14 cellular contexts compared by ENCODE assay signal in the genomic region with DNA sequence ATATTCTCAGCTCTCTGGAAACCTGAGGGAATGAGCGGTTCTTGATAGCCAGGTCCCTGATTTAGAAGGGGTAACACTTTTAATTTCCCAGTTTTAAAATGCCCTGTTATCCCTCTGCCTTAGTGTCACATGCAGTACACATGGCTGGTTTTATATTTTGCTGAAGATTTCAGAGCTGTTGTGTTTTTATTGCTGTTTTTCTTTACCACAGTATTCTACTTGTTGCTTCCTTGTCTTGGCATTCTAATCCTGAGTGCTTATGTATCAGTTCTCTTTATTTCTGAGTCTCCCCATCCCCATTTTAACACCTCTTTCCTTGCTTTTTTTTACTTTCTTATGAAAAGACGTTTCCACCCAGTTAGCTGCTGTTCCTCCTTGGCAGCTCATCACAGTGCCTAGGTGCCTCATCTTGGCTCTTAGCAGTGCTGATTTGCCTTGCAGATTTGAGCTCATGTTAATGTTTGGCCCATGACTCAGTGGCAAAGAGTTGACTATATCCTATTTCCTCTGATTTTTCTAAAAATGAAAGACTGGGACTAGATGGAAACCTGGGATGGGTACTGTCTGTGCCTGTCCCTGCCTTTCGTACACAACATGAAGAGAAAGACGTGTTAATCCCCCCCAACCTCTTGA. TPM values are rescaled to one million over a fixed set of nuclear protein-coding genes. Genes with fewer than 3 reads are reported as not detected.
A peak's percentile ranks its signal among the peaks of the same experiment; 100 is the strongest.
DNase-seq lines count a peak whose midpoint lies in the region; ATAC-seq lines count a peak whose summit lies in the region.
"Had no signal": no experiment of that assay in that cellular context is flagged by ENCODE, and none has a peak within 500 bp of the region (broad histone marks: within the 10 kb centered on the region; RNA-seq: fewer than 3 reads in every experiment).

No MANE protein-coding gene starts in this region.

- H3K9me3 Mint-ChIP-seq in activated naive CD4-positive, alpha-beta T cell treated with anti-CD3 and anti-CD28 coated beads, Interleukin-2, amount 50 U/mL, for 24 hours: no peaks in the 10 kb centered on the region
- no peaks in the 10 kb centered on the region for H3K9me3 Mint-ChIP-seq in activated naive CD4-positive, alpha-beta T cell treated with anti-CD3 and anti-CD28 coated beads, Interleukin-2, amount 50 U/mL, for 72 hours
- no peaks in the 10 kb centered on the region for H3K9me3 Mint-ChIP-seq in effector memory CD8-positive, alpha-beta T cell
- H3K9me3 Mint-ChIP-seq: endodermal cell had no signal

- peak overlapping the region; percentile 38 for H3K27ac Mint-ChIP-seq in activated naive CD4-positive, alpha-beta T cell treated with anti-CD3 and anti-CD28 coated beads, Interleukin-2, amount 50 U/mL, for 24 hours
- peak overlapping the region in 1 of 2 donors; percentile 31 for H3K27ac Mint-ChIP-seq in activated naive CD4-positive, alpha-beta T cell treated with anti-CD3 and anti-CD28 coated beads, Interleukin-2, amount 50 U/mL, for 72 hours
- peak overlapping the region; percentile 98 for H3K27ac Mint-ChIP-seq in T-helper 17 cell
- H3K27ac Mint-ChIP-seq in effector memory CD8-positive, alpha-beta T cell: peak overlapping the region; percentile 68 to 92
- H3K27ac Mint-ChIP-seq: endodermal cell had no signal

- peak overlapping the region; percentile 34 for H3K4me3 Mint-ChIP-seq in activated naive CD4-positive, alpha-beta T cell treated with anti-CD3 and anti-CD28 coated beads, Interleukin-2, amount 50 U/mL, for 24 hours
- peak overlapping the region; percentile 88 for H3K4me3 Mint-ChIP-seq in T-helper 17 cell
- peak overlapping the region; percentile 52 to 74 for H3K4me3 Mint-ChIP-seq in effector memory CD8-positive, alpha-beta T cell
- H3K4me3 Mint-ChIP-seq: endodermal cell had no signal

- peak overlapping the region in 3 of 5 donors; percentile 8 to 39 (median 35) for H3K9ac ChIP-seq in subcutaneous abdominal adipose tissue (ENCODE audit: low read length in 5 of 5)

- H3K27me3 Mint-ChIP-seq in activated naive CD4-positive, alpha-beta T cell treated with anti-CD3 and anti-CD28 coated beads, Interleukin-2, amount 50 U/mL, for 24 hours: no peaks in the 10 kb centered on the region
- no peaks in the 10 kb centered on the region for H3K27me3 Mint-ChIP-seq in T-helper 17 cell
- no peaks in the 10 kb centered on the region for H3K27me3 Mint-ChIP-seq in effector memory CD8-positive, alpha-beta T cell

- ATAC-seq in activated naive CD4-positive, alpha-beta T cell treated with anti-CD3 and anti-CD28 coated beads, Interleukin-2, amount 50 U/mL, for 72 hours: no peak
- ATAC-seq in T-helper 17 cell (no peak), GM19395 (IDR thresholded peaks at IDR 0.05; ENCODE audit: unreplicated experiment) (no peak), HG03135 (IDR thresholded peaks at IDR 0.05; ENCODE audit: unreplicated experiment) (no peak), HG03520 (IDR thresholded peaks at IDR 0.05; ENCODE audit: unreplicated experiment) (no peak)
- no peak for ATAC-seq in effector memory CD8-positive, alpha-beta T cell (replicated peaks)
- ATAC-seq: mucosa of descending colon had no signal

- H3K4me1 ChIP-seq in subcutaneous abdominal adipose tissue (ENCODE audit: control insufficient read depth in 5 of 5, insufficient read depth in 5 of 5, low read length in 5 of 5): peaks cover 2 to 32% (median 25%) of the 10 kb centered on the region in 5 donors

- no peak overlapping the region for H3K27ac ChIP-seq in subcutaneous abdominal adipose tissue (ENCODE audit: low read depth, low read length)
- H3K27ac ChIP-seq: prostate gland, thyroid gland had no signal

- peaks cover 20 to 30% (median 25%) of the 10 kb centered on the region in 5 donors for H3K36me3 ChIP-seq in subcutaneous abdominal adipose tissue (ENCODE audit: control insufficient read depth in 5 of 5, insufficient read depth in 5 of 5, low read length in 5 of 5)
- H3K36me3 ChIP-seq: prostate gland had no signal

- H3K27me3 ChIP-seq in subcutaneous abdominal adipose tissue (ENCODE audit: control insufficient read depth in 5 of 5, insufficient read depth in 4 of 5, low read length in 5 of 5): no peaks in the 10 kb centered on the region
- H3K27me3 ChIP-seq: thyroid gland had no signal

- H3K36me3 Mint-ChIP-seq in activated naive CD4-positive, alpha-beta T cell treated with anti-CD3 and anti-CD28 coated beads, Interleukin-2, amount 50 U/mL, for 24 hours: peaks cover 15% of the 10 kb centered on the region
- H3K36me3 Mint-ChIP-seq in activated naive CD4-positive, alpha-beta T cell treated with anti-CD3 and anti-CD28 coated beads, Interleukin-2, amount 50 U/mL, for 72 hours: peaks cover 24 to 38% of the 10 kb centered on the region in 2 donors
- H3K36me3 Mint-ChIP-seq in T-helper 17 cell (ENCODE audit: low read depth): peaks cover 14% of the 10 kb centered on the region
- peaks cover 33% of the 10 kb centered on the region for H3K36me3 Mint-ChIP-seq in effector memory CD8-positive, alpha-beta T cell (ENCODE audit: insufficient read depth)

- H3K4me3 ChIP-seq in subcutaneous abdominal adipose tissue (ENCODE audit: low read depth in 1 of 5, low read length in 5 of 5): peak overlapping the region in 1 of 5 donors; percentile 7
- H3K4me3 ChIP-seq: mucosa of descending colon, prostate gland, thyroid gland had no signal

- DNase-seq in activated naive CD4-positive, alpha-beta T cell treated with anti-CD3 and anti-CD28 coated beads, Interleukin-2, amount 50 U/mL, for 72 hours (ENCODE audit: low spot score in 2 of 2): no peak
- no peak for DNase-seq in T-helper 17 cell
- no peak for DNase-seq in effector memory CD8-positive, alpha-beta T cell
- DNase-seq: DMS153, endodermal cell, mucosa of descending colon, SHP77, thyroid gland had no signal

- H3K9me3 ChIP-seq in T-helper 17 cell (ENCODE audit: control insufficient read depth, low read length, poor library complexity, severe bottlenecking) (no peaks in the 10 kb centered on the region), subcutaneous abdominal adipose tissue (ENCODE audit: control insufficient read depth in 5 of 5, low read length in 5 of 5) (no peaks in the 10 kb centered on the region)
- H3K9me3 ChIP-seq: mucosa of descending colon, prostate gland, thyroid gland had no signal

- H3K4me1 Mint-ChIP-seq in activated naive CD4-positive, alpha-beta T cell treated with anti-CD3 and anti-CD28 coated beads, Interleukin-2, amount 50 U/mL, for 24 hours: peaks cover 70% of the 10 kb centered on the region
- peaks cover 59% of the 10 kb centered on the region for H3K4me1 Mint-ChIP-seq in T-helper 17 cell
- H3K4me1 Mint-ChIP-seq in effector memory CD8-positive, alpha-beta T cell (ENCODE audit: low read depth in 2 of 2): peaks cover 48 to 65% of the 10 kb centered on the region in 2 donors

RNA-seq across cellular contexts. Expression of gene MTRR, which starts 3.7 kb away (rescaled TPM):
- total RNA-seq in activated naive CD4-positive, alpha-beta T cell treated with anti-CD3 and anti-CD28 coated beads, Interleukin-2, amount 50 U/mL, for 72 hours: 10 to 100 TPM; 24.5 to 42.9 TPM
- 100 to 1,000 TPM; 101 to 106 TPM for total RNA-seq in T-helper 17 cell

RNA-seq across cellular contexts. Expression of gene FASTKD3, which starts 3.8 kb away (rescaled TPM):
- 1 to 10 TPM; 5.3 to 8.3 TPM for total RNA-seq in activated naive CD4-positive, alpha-beta T cell treated with anti-CD3 and anti-CD28 coated beads, Interleukin-2, amount 50 U/mL, for 72 hours
- 1 to 10 TPM; 4.9 to 5.5 TPM for total RNA-seq in T-helper 17 cell

RNA-seq across cellular contexts. Expression of gene CFAP90, which starts 21.7 kb away (rescaled TPM):
- total RNA-seq in activated naive CD4-positive, alpha-beta T cell treated with anti-CD3 and anti-CD28 coated beads, Interleukin-2, amount 50 U/mL, for 72 hours: not detected
- not detected for total RNA-seq in T-helper 17 cell
- total RNA-seq: mucosa of descending colon had no signal

Comparison
In these comparisons a context has a peak if more than half of its experiments do, and no peak if none do; other contexts are left out.
1. H3K4me3 Mint-ChIP-seq: peak in every context shown above with its lines; median percentile 88 in T-helper 17 cell; 63 in effector memory CD8-positive, alpha-beta T cell; 34 in activated naive CD4-positive, alpha-beta T cell treated with anti-CD3 and anti-CD28 coated beads, Interleukin-2, amount 50 U/mL, for 24 hours.